Comparison of ENCODE assay signal across 16 cellular contexts in genomic region chr6:18412073-18412472, GRCh38. TPM values are rescaled to one million over a fixed set of nuclear protein-coding genes. Genes with fewer than 3 reads are reported as not detected.
DNase-seq lines count a peak whose midpoint lies in the region; ATAC-seq, FAIRE-seq and TF ChIP-seq lines count a peak whose summit lies in the region.
"Had no signal": no experiment of that assay in that cellular context is flagged by ENCODE, and none has a peak within 500 bp of the region (broad histone marks: within the 10 kb centered on the region; RNA-seq: fewer than 3 reads in every experiment).

No MANE protein-coding gene starts in this region.

- H3K36me3 Mint-ChIP-seq in astrocyte (ENCODE audit: low read depth, unreplicated experiment): no peaks in the 10 kb centered on the region

- H3K4me2 ChIP-seq in GM23248 (ENCODE audit: unreplicated experiment) (peak overlapping the region; percentile 45), astrocyte (ENCODE audit: low read length) (peak overlapping the region; percentile 20)

- H3K4me1 ChIP-seq in GM23248 (ENCODE audit: insufficient read depth): peaks cover 34% of the 10 kb centered on the region
- H3K4me1 ChIP-seq in astrocyte (ENCODE audit: insufficient read depth, low read length): peaks cover 9% of the 10 kb centered on the region

- H3K4me3 ChIP-seq in GM23248 (no peak overlapping the region), astrocyte (ENCODE audit: insufficient read depth, low read depth, low read length) (no peak overlapping the region)
- H3K4me3 ChIP-seq: cardiac muscle cell, esophagus squamous epithelium had no signal

- H3K9me3 ChIP-seq in GM23248 (ENCODE audit: low read depth): no peaks in the 10 kb centered on the region
- H3K9me3 ChIP-seq in astrocyte (ENCODE audit: insufficient read depth, low read depth, low read length): no peaks in the 10 kb centered on the region
- H3K9me3 ChIP-seq: esophagus squamous epithelium had no signal

- peaks cover 23% of the 10 kb centered on the region for H3K4me1 Mint-ChIP-seq in astrocyte (ENCODE audit: low read depth, unreplicated experiment)
- H3K4me1 Mint-ChIP-seq: activated T-helper 17 cell treated with anti-CD3 and anti-CD28 coated beads, Interleukin-2, amount 50 U/mL, for 72 hours; neural crest cell had no signal

- no peaks in the 10 kb centered on the region for H3K9me2 ChIP-seq in GM23248 (ENCODE audit: insufficient read depth)

- no peaks in the 10 kb centered on the region for H3K9me3 Mint-ChIP-seq in astrocyte (ENCODE audit: unreplicated experiment)

- intact Hi-C loops in sciatic nerve (cut with DNase I): no loop called here

- no peak for TF ChIP-seq CTCF in astrocyte (IDR thresholded peaks at IDR 0.05; ENCODE audit: insufficient read depth, low read depth, low read length)

- H3K27me3 ChIP-seq in GM23248 (replicated peaks; ENCODE audit: insufficient read depth): no peaks in the 10 kb centered on the region
- no peaks in the 10 kb centered on the region for H3K27me3 ChIP-seq in astrocyte (ENCODE audit: insufficient read depth, low read length)
- H3K27me3 ChIP-seq: cardiac muscle cell, esophagus squamous epithelium had no signal

- H3K27ac ChIP-seq in GM23248 (0 out of 2 replicates have a peak overlapping the region, but pooled peaks have one; percentile 1), astrocyte (ENCODE audit: low read depth, low read length) (no peak overlapping the region)
- H3K27ac ChIP-seq: cardiac muscle cell, esophagus squamous epithelium had no signal

- H4K20me1 ChIP-seq in GM23248 (ENCODE audit: insufficient read depth): no peaks in the 10 kb centered on the region
- H4K20me1 ChIP-seq in astrocyte (ENCODE audit: insufficient read depth, low read length): no peaks in the 10 kb centered on the region

- no peak for DNase-seq in GM23248
- DNase-seq in NOMO-1 treated with DMSO at 0.1 percent for 48 hours (lab: John Stamatoyannopoulos, UW; ENCODE audit: unreplicated experiment): peak; percentile 68
- DNase-seq in astrocyte (ENCODE audit: low read depth): no peak
- no peak for DNase-seq in sciatic nerve (ENCODE audit: low spot score)
- DNase-seq in GOT3 (lab: John Stamatoyannopoulos, UW): no peak
- DNase-seq in amniotic stem cell (lab: John Stamatoyannopoulos, UW): no peak
- DNase-seq in HuH-7.5 (ENCODE audit: low spot score): no peak
- DNase-seq: esophagus squamous epithelium, NCI-H1105 treated with DMSO at 0.1 percent for 48 hours, NCI-H526 treated with DMSO at 0.1 percent for 48 hours, retina had no signal

- peak; percentile 39 for ATAC-seq in sciatic nerve
- ATAC-seq in GM21526 (IDR thresholded peaks at IDR 0.05; ENCODE audit: low FRiP score, unreplicated experiment): no peak
- ATAC-seq: activated T-helper 17 cell treated with anti-CD3 and anti-CD28 coated beads, Interleukin-2, amount 50 U/mL, for 72 hours had no signal

- no peak for FAIRE-seq in astrocyte (lab: Jason Lieb, UNC)

- H3K4me3 Mint-ChIP-seq in astrocyte (ENCODE audit: unreplicated experiment): no peak overlapping the region
- H3K4me3 Mint-ChIP-seq: activated T-helper 17 cell treated with anti-CD3 and anti-CD28 coated beads, Interleukin-2, amount 50 U/mL, for 72 hours; neural crest cell had no signal

- H3K9ac ChIP-seq in GM23248 (no peak overlapping the region), astrocyte (ENCODE audit: low read length) (peak overlapping the region; percentile 18)

- H3K27me3 Mint-ChIP-seq in astrocyte (ENCODE audit: low read depth, unreplicated experiment): no peaks in the 10 kb centered on the region
- H3K27me3 Mint-ChIP-seq: activated T-helper 17 cell treated with anti-CD3 and anti-CD28 coated beads, Interleukin-2, amount 50 U/mL, for 72 hours had no signal

- H3F3A ChIP-seq in GM23248 (ENCODE audit: insufficient read depth): peaks cover 17% of the 10 kb centered on the region; the same call in 1 of the 2 replicates

- H2AFZ ChIP-seq in GM23248 (no peak overlapping the region), astrocyte (ENCODE audit: low read depth, low read length) (no peak overlapping the region)

- H3K36me3 ChIP-seq in GM23248 (ENCODE audit: low read depth) (no peaks in the 10 kb centered on the region), astrocyte (ENCODE audit: insufficient read depth, low read length) (no peaks in the 10 kb centered on the region)
- H3K36me3 ChIP-seq: cardiac muscle cell had no signal

- no peak overlapping the region for H3K27ac Mint-ChIP-seq in astrocyte (ENCODE audit: unreplicated experiment)
- H3K27ac Mint-ChIP-seq: activated T-helper 17 cell treated with anti-CD3 and anti-CD28 coated beads, Interleukin-2, amount 50 U/mL, for 72 hours had no signal

- in situ Hi-C loops in GM23248 (cut with MboI): no loop called here

- WGBS in GM23248 (ENCODE audit: low coverage in 1 of 2, low lambda C conversion rate in 2 of 2, missing lambda C conversion rate in 2 of 2), 2 experiments: 95 to 100% methylated on average over 1 of the region's 1 CpG

- no peaks in the 10 kb centered on the region for H3K79me2 ChIP-seq in GM23248 (ENCODE audit: insufficient read depth)
- no peaks in the 10 kb centered on the region for H3K79me2 ChIP-seq in astrocyte (ENCODE audit: insufficient read depth, low read length)

RNA-seq across cellular contexts. Expression of gene RNF144B, which starts 24.9 kb away (rescaled TPM):
- total RNA-seq in GM23248 (2014; rRNA removed; shearing (Covaris generic)): 3.5 and 3.7 TPM in 2 replicates
- 2.6 and 2.7 TPM in 2 replicates for polyA plus RNA-seq in GM23248 (2016; fragmentation: Nextera tagmentation; extraction: Ambion mirVana)
- total RNA-seq in astrocyte (3.6 and 7.2 TPM in 2 replicates), sciatic nerve (19.0 TPM)
- total RNA-seq: RPMI7951 had no signal
